Comparison of ENCODE assay signal across 14 cellular contexts in genomic region chr20:37291724-37292126, GRCh38. TPM values are rescaled to one million over a fixed set of nuclear protein-coding genes. Genes with fewer than 3 reads are reported as not detected.
DNase-seq lines count a peak whose midpoint lies in the region; ATAC-seq and TF ChIP-seq lines count a peak whose summit lies in the region.
"Had no signal": no experiment of that assay in that cellular context is flagged by ENCODE, and none has a peak within 500 bp of the region (broad histone marks: within the 10 kb centered on the region; RNA-seq: fewer than 3 reads in every experiment).

No MANE protein-coding gene starts in this region.

- peaks cover 5% of the 10 kb centered on the region for H3K4me1 ChIP-seq in Caco-2

- H3K27ac Mint-ChIP-seq in Caco-2 (ENCODE audit: unreplicated experiment) (peak overlapping the region; percentile 13), T-cell (no peak overlapping the region), nephron (peak overlapping the region; percentile 22 to 67 (median 56))

- ATAC-seq in GM18502 (IDR thresholded peaks at IDR 0.05; ENCODE audit: poor library complexity, unreplicated experiment), result peak; percentile 41
- no peak for ATAC-seq in T-cell (replicated peaks in 1 of 4)

- no TSS peak for BruUV-seq in Caco-2 (replicated peaks; lab: Mats Ljungman, UMichigan)

- H3K9me3 ChIP-seq in Caco-2, result no peaks in the 10 kb centered on the region
- H3K9me3 ChIP-seq: prostate gland had no signal

- no peak for DNase-seq in Caco-2
- no peak for DNase-seq in T-cell
- no peak for DNase-seq in NCI-H1417 treated with DMSO at 0.1 percent for 48 hours (lab: John Stamatoyannopoulos, UW)
- no peak for DNase-seq in glomerular visceral epithelial cell (ENCODE audit: extremely low spot score)
- no peak for DNase-seq in NCI-H1417 (lab: John Stamatoyannopoulos, UW)
- DNase-seq: activated CD8-positive, alpha-beta memory T cell treated with anti-CD3 and anti-CD28 coated beads, Interleukin-2, amount 50 U/mL, for 48 hours; DMS 273 treated with DMSO at 0.1 percent for 48 hours; mesenchymal stem cell; NCI-H2171 treated with DMSO at 0.1 percent for 48 hours; stimulated activated CD4-positive, alpha-beta T cell treated with anti-CD3 and anti-CD28 coated beads, Interleukin-4, amount 100 ng/mL, for 24 hours had no signal

- H3K27me3 ChIP-seq in Caco-2 (replicated peaks; ENCODE audit: control insufficient read depth, insufficient read depth, low read length), result no peaks in the 10 kb centered on the region

- intact Hi-C loops in Caco-2 (cut with micrococcal nuclease; ENCODE audit: unreplicated experiment), result loop anchor here (5.0 kb wide), 1 partner anchor 106 kb away; no protein-coding TSS in a partner anchor

- CTCF ChIA-PET in Caco-2 (lab: Charles Lee), result no interaction called here
- CTCF ChIA-PET in T-cell (lab: Charles Lee), result no interaction called here

- peaks cover 2% of the 10 kb centered on the region for H3K36me3 ChIP-seq in Caco-2 (ENCODE audit: control insufficient read depth, insufficient read depth, low read length)
- H3K36me3 ChIP-seq: prostate gland had no signal

- no peak overlapping the region for H3K4me3 ChIP-seq in Caco-2 (ENCODE audit: low read depth, low read length)
- H3K4me3 ChIP-seq: prostate gland had no signal

- POLR2A ChIA-PET in Caco-2 (lab: Charles Lee) (no interaction called here), T-cell (lab: Charles Lee) (no interaction called here)

- H3K9me3 Mint-ChIP-seq in Caco-2 (ENCODE audit: unreplicated experiment) (peaks cover 5% of the 10 kb centered on the region), T-cell (peaks cover 3 to 5% (median 4%) of the 10 kb centered on the region in 3 donors), nephron (peaks cover 10% of the 10 kb centered on the region)

- H3K27me3 Mint-ChIP-seq in Caco-2 (ENCODE audit: insufficient read depth, unreplicated experiment), result no peaks in the 10 kb centered on the region
- peaks cover 4 to 5% of the 10 kb centered on the region in 2 donors for H3K27me3 Mint-ChIP-seq in T-cell
- no peaks in the 10 kb centered on the region for H3K27me3 Mint-ChIP-seq in nephron (ENCODE audit: low read depth)

- peaks cover 36% of the 10 kb centered on the region for H3K36me3 Mint-ChIP-seq in Caco-2 (ENCODE audit: insufficient read depth, unreplicated experiment)
- peaks cover 29% of the 10 kb centered on the region for H3K36me3 Mint-ChIP-seq in T-cell
- H3K36me3 Mint-ChIP-seq in nephron (ENCODE audit: low read depth), result peaks cover 40% of the 10 kb centered on the region

- H3K4me1 Mint-ChIP-seq in Caco-2 (ENCODE audit: low read depth, unreplicated experiment), result peaks cover 17% of the 10 kb centered on the region
- peaks cover 48 to 65% (median 59%) of the 10 kb centered on the region in 3 donors for H3K4me1 Mint-ChIP-seq in T-cell
- peaks cover 10% of the 10 kb centered on the region for H3K4me1 Mint-ChIP-seq in nephron

- TF ChIP-seq CTCF in Caco-2 (IDR thresholded peaks at IDR 0.05; ENCODE audit: insufficient read depth in 1 of 2, low read depth in 1 of 2, low read length in 1 of 2, severe bottlenecking in 1 of 2, unreplicated experiment in 1 of 2), result no peak
- TF ChIP-seq CTCF in nephron (IDR thresholded peaks at IDR 0.05; ENCODE audit: unreplicated experiment in 3 of 3), result no peak

- H3K4me3 Mint-ChIP-seq in Caco-2 (ENCODE audit: unreplicated experiment) (peak overlapping the region; percentile 5), T-cell (peak overlapping the region; percentile 7 to 85 (median 51)), nephron (peak overlapping the region; percentile 75 to 95 (median 83))

RNA-seq across cellular contexts. Expression of gene MANBAL, which starts 2.3 kb away (rescaled TPM):
- total RNA-seq in Caco-2 (2022), result 95.6 and 106 TPM in 2 replicates
- 10 to 100 TPM in 3 of 5 donors, 1 to 10 TPM in 2; 5.8 to 12.6 (median 11.7) TPM for total RNA-seq in T-cell

RNA-seq across cellular contexts. Expression of gene GHRH, which starts 30.1 kb away (rescaled TPM):
- total RNA-seq in Caco-2 (2022) (not detected in 2 replicates), T-cell (not detected)
- total RNA-seq: prostate gland; T-helper 2 cell treated with Interferon-gamma antibody and Interleukin-4, amounts not matched to agents 100 ng/mL and 5 ng/mL, for 36 hours had no signal

RNA-seq across cellular contexts. Expression of gene SRC, which starts 54.2 kb away (rescaled TPM):
- 197 and 222 TPM in 2 replicates for total RNA-seq in Caco-2 (2022)
- 1 to 10 TPM; 1.4 to 4.5 (median 2.0) TPM for total RNA-seq in T-cell

Comparison
In these comparisons a context has a peak if more than half of its experiments do, and no peak if none do; other contexts are left out.
1. H3K27ac Mint-ChIP-seq: peak in Caco-2 (single experiment) and nephron (3 of 3); none in T-cell (0 of 2).
2. H3K4me3 Mint-ChIP-seq: peak in every context shown above with its lines; median percentile 83 in nephron; 51 in T-cell; 5 in Caco-2.
3. RNA of gene SRC, which starts 54.2 kb away (total RNA-seq): 197 to 222 TPM in Caco-2; 1.4 to 4.5 TPM in T-cell; every median in the first group is over 10 times any median in the second.